Comparison of ENCODE assay signal across 17 cellular contexts in the genomic region with DNA sequence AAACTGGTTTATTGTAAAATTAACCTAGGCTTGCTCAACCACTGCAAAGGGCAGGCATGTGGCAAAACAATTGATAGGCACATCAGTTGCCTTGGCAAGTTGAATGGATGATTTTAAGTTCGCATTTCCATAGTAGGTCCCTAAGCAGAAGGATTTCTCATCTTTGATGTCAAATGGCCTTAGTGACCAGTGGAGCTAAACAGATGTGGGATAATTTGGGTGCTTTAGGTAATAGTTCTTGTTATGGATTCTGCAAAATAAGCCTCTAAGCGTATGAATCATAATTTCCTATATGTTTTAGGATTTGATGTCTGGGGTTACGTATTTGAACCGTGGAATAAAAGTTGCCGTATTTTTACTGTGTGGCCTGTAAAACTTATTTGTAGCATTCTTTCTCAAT.
DNase-seq lines count a peak whose midpoint lies in the region; ATAC-seq and TF ChIP-seq lines count a peak whose summit lies in the region.
"Had no signal": no experiment of that assay in that cellular context is flagged by ENCODE, and none has a peak within 500 bp of the region (broad histone marks: within the 10 kb centered on the region; RNA-seq: fewer than 3 reads in every experiment).

No MANE protein-coding gene starts in this region.

- intact Hi-C loops in heart left ventricle (cut with DNase I) = loop anchor here in 3 of 10 donors (5.0 kb wide), 3 partner anchors 33 to 83 kb away; no protein-coding TSS in a partner anchor
- intact Hi-C loops in left ventricle myocardium superior (cut with micrococcal nuclease) = no loop called here
- intact Hi-C loops in breast epithelium (cut with DNase I; ENCODE audit: low total_unique reads) = no loop called here

- no peak overlapping the region for H3K4me3 Mint-ChIP-seq in endodermal cell

- in situ Hi-C loops in ACHN (cut with HindIII; ENCODE audit: low pct_ligation_motif_present, low pct_unique_long_range_greater_than_20kb, low sequenced_read_pairs) = no loop called here

- no peak overlapping the region for H3K27ac Mint-ChIP-seq in endodermal cell

- WGBS in heart left ventricle, 4 donors = 92 to 94% (median 93%) methylated on average over 5 of the region's 5 CpGs
- 88 to 93% methylated on average over 5 of the region's 5 CpGs for WGBS in lung, 2 donors
- WGBS in suprapubic skin = 94% methylated on average over 5 of the region's 5 CpGs
- 93 to 97% methylated on average over 2 to 5 of the region's 5 CpGs for WGBS in endodermal cell (ENCODE audit: insufficient coverage in 1 of 2, insufficient read length in 1 of 2), 2 experiments

- ATAC-seq in heart left ventricle = no peak
- no peak for ATAC-seq in left ventricle myocardium superior
- ATAC-seq in lung (ENCODE audit: insufficient read depth, low FRiP score) = no peak

- H3K4me3 ChIP-seq in heart left ventricle (no peak overlapping the region), breast epithelium (no peak overlapping the region), lung (no peak overlapping the region), suprapubic skin (no peak overlapping the region), endodermal cell (ENCODE audit: low read length) (no peak overlapping the region)
- H3K4me3 ChIP-seq: BLaER1, right lobe of liver had no signal

- TF ChIP-seq EP300 in suprapubic skin (IDR thresholded peaks at IDR 0.05) = no peak

- TF ChIP-seq POLR2A in heart left ventricle (IDR thresholded peaks at IDR 0.05) (no peak), breast epithelium (IDR thresholded peaks at IDR 0.05) (no peak), suprapubic skin (IDR thresholded peaks at IDR 0.05) (no peak)

- H3K36me3 Mint-ChIP-seq in endodermal cell (ENCODE audit: low read depth) = no peaks in the 10 kb centered on the region

- H3K9ac ChIP-seq in endodermal cell (ENCODE audit: extremely low read depth, low read length, poor library complexity, severe bottlenecking) = no peak overlapping the region
- H3K9ac ChIP-seq: BLaER1 had no signal

- H3K9me3 ChIP-seq in heart left ventricle (no peaks in the 10 kb centered on the region), breast epithelium (no peaks in the 10 kb centered on the region), lung (ENCODE audit: control insufficient read depth in 2 of 2, insufficient read depth in 1 of 2, low read length in 1 of 2) (no peaks in the 10 kb centered on the region), suprapubic skin (no peaks in the 10 kb centered on the region), endodermal cell (ENCODE audit: control insufficient read depth, low read length) (no peaks in the 10 kb centered on the region)
- H3K9me3 ChIP-seq: BLaER1, right lobe of liver had no signal

- H3K27ac ChIP-seq in heart left ventricle (peak overlapping the region; percentile 62 to 83 (median 76)), breast epithelium (peak overlapping the region; percentile 84 to 87), lung (ENCODE audit: low read depth in 1 of 2, low read length in 1 of 2) (peak overlapping the region; percentile 3 to 41), suprapubic skin (peak overlapping the region; percentile 77), endodermal cell (ENCODE audit: low read depth, low read length) (no peak overlapping the region)
- H3K27ac ChIP-seq: BLaER1 had no signal

- no peaks in the 10 kb centered on the region for H3K36me3 ChIP-seq in heart left ventricle
- H3K36me3 ChIP-seq in breast epithelium = no peaks in the 10 kb centered on the region
- H3K36me3 ChIP-seq in lung (ENCODE audit: control insufficient read depth in 2 of 2, insufficient read depth in 2 of 2, low read length in 2 of 2) = no peaks in the 10 kb centered on the region
- H3K36me3 ChIP-seq in suprapubic skin = no peaks in the 10 kb centered on the region
- H3K36me3 ChIP-seq in endodermal cell (ENCODE audit: control insufficient read depth, insufficient read depth, low read length) = no peaks in the 10 kb centered on the region
- H3K36me3 ChIP-seq: BLaER1, right lobe of liver had no signal

- DNase-seq in heart left ventricle (no peak), left ventricle myocardium superior (no peak), breast epithelium (ENCODE audit: low spot score in 2 of 2) (no peak), lung (ENCODE audit: low spot score) (no peak), suprapubic skin (ENCODE audit: low spot score in 2 of 2) (no peak), endodermal cell (no peak), NCI-H2227 (lab: John Stamatoyannopoulos, UW; ENCODE audit: unreplicated experiment) (no peak), ACHN (no peak)
- DNase-seq: activated CD4-positive, alpha-beta T cell treated with anti-CD3 and anti-CD28 coated beads for 48 hours; activated effector memory CD4-positive, alpha-beta T cell treated with anti-CD3 and anti-CD28 coated beads, Interleukin-2, amount 50 U/mL, for 16 hours; Karpas-422; NCI-H1092 treated with DMSO at 0.1 percent for 48 hours; NCI-H524; right lobe of liver; SHP77; stimulated activated naive CD4-positive, alpha-beta T cell had no signal

- H3K27me3 ChIP-seq in heart left ventricle (no peaks in the 10 kb centered on the region), breast epithelium (no peaks in the 10 kb centered on the region), lung (ENCODE audit: control insufficient read depth, insufficient read depth) (no peaks in the 10 kb centered on the region), suprapubic skin (no peaks in the 10 kb centered on the region), endodermal cell (ENCODE audit: control insufficient read depth, insufficient read depth, low read length, poor library complexity, severe bottlenecking) (no peaks in the 10 kb centered on the region)
- H3K27me3 ChIP-seq: BLaER1, right lobe of liver had no signal

- TF ChIP-seq CTCF in heart left ventricle (IDR thresholded peaks at IDR 0.05) = no peak
- no peak for TF ChIP-seq CTCF in breast epithelium (IDR thresholded peaks at IDR 0.05)
- TF ChIP-seq CTCF in lung (IDR thresholded peaks at IDR 0.05; ENCODE audit: control extremely low read depth, extremely low read depth) = no peak
- TF ChIP-seq CTCF in suprapubic skin (IDR thresholded peaks at IDR 0.05) = no peak
- TF ChIP-seq CTCF in endodermal cell (conservative IDR thresholded peaks at IDR 0.05) = no peak

- H3K9me3 Mint-ChIP-seq in endodermal cell = no peaks in the 10 kb centered on the region

- peaks cover 33% of the 10 kb centered on the region for H3K4me1 Mint-ChIP-seq in endodermal cell

- no peaks in the 10 kb centered on the region for H3K27me3 Mint-ChIP-seq in endodermal cell (ENCODE audit: insufficient read depth)

- peaks cover 0 to 85% (median 64%) of the 10 kb centered on the region in 12 donors for H3K4me1 ChIP-seq in heart left ventricle
- no peaks in the 10 kb centered on the region for H3K4me1 ChIP-seq in breast epithelium
- H3K4me1 ChIP-seq in lung (ENCODE audit: control insufficient read depth in 2 of 2, insufficient read depth in 2 of 2, low read length in 2 of 2) = peaks cover 18 to 50% of the 10 kb centered on the region in 2 donors
- peaks cover 59% of the 10 kb centered on the region for H3K4me1 ChIP-seq in suprapubic skin
- H3K4me1 ChIP-seq in endodermal cell (ENCODE audit: control insufficient read depth, insufficient read depth, low read length) = peaks cover 15% of the 10 kb centered on the region
